11 cellular contexts compared by ENCODE assay signal in the genomic region with DNA sequence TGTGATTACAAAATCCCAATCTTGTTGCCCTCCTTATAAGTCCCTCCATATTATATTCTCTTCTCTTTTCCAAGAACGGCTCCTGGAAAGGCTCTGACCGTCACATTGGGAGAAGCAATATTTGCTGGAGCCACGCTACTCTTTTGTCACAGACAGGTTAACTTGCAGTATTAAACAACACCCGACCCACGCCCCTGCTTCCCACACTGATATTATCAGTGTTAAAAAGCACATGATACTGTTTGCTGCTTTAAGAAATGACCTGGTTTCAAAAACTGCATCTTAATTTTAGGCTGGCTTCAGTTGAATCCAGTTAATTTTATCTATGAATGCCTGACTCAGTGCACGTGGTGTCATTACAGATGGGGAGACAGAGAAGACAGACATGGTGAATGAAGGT. TPM values are rescaled to one million over a fixed set of nuclear protein-coding genes. Genes with fewer than 3 reads are reported as not detected.
DNase-seq lines count a peak whose midpoint lies in the region; ATAC-seq and TF ChIP-seq lines count a peak whose summit lies in the region.
"Had no signal": no experiment of that assay in that cellular context is flagged by ENCODE, and none has a peak within 500 bp of the region (broad histone marks: within the 10 kb centered on the region; RNA-seq: fewer than 3 reads in every experiment).

No MANE protein-coding gene starts in this region.

- in situ Hi-C loops in gastrocnemius medialis (cut with MboI; ENCODE audit: low sequenced_read_pairs in 4 of 4) = no loop called here

- intact Hi-C loops in activated CD4-positive, alpha-beta T cell treated with anti-CD3 and anti-CD28 coated beads, Interleukin-2, amount 10 ng/mL, durations not matched to agents 24 days and 14 days (cut with micrococcal nuclease) = loop anchor here (1.0 to 10.0 kb wide), 2 partner anchors 19 to 372 kb away; no protein-coding TSS in a partner anchor
- intact Hi-C loops in gastrocnemius medialis (cut with DNase I; ENCODE audit: low total_unique reads) = loop anchor here (10.0 kb wide), 1 partner anchor 138 kb away; no protein-coding TSS in a partner anchor

- peak overlapping the region; percentile 99 for H3K4me2 ChIP-seq in Loucy (ENCODE audit: low read depth, low read length, poor library complexity, severe bottlenecking)

- H3K27ac ChIP-seq in duodenal mucosa (ENCODE audit: low read depth, low read length) (no peak overlapping the region), gastrocnemius medialis (peak overlapping the region in 3 of 4 donors; percentile 36 to 83 (median 83))

- no peaks in the 10 kb centered on the region for H3K9me3 ChIP-seq in Loucy (ENCODE audit: insufficient read depth, low read depth, low read length)
- H3K9me3 ChIP-seq in duodenal mucosa (ENCODE audit: control insufficient read depth in 1 of 2, low read length in 2 of 2) = no peaks in the 10 kb centered on the region
- no peaks in the 10 kb centered on the region for H3K9me3 ChIP-seq in gastrocnemius medialis
- H3K9me3 ChIP-seq: ascending aorta had no signal

- TF ChIP-seq CTCF in Loucy (conservative IDR thresholded peaks at IDR 0.05; ENCODE audit: low read length) (no peak), gastrocnemius medialis (IDR thresholded peaks at IDR 0.05 in 4 of 5, conservative IDR thresholded peaks at IDR 0.05 in 1 of 5) (no peak), GM10266 (IDR thresholded peaks at IDR 0.05; ENCODE audit: control insufficient read depth, insufficient read depth, low read depth, missing control alignments) (no peak)

- TF ChIP-seq POLR2A in gastrocnemius medialis (IDR thresholded peaks at IDR 0.05) = no peak

- H3K4me3 Mint-ChIP-seq in activated CD4-positive, alpha-beta T cell treated with anti-CD3 and anti-CD28 coated beads, Interleukin-2, amount 10 ng/mL, durations not matched to agents 24 days and 14 days = peak overlapping the region; percentile 93

- H3K79me2 ChIP-seq in Loucy (ENCODE audit: insufficient read depth, low read length) = peaks cover 95% of the 10 kb centered on the region

- H3K27me3 ChIP-seq in Loucy (ENCODE audit: insufficient read depth, low read length, poor library complexity, severe bottlenecking) (no peaks in the 10 kb centered on the region), duodenal mucosa (ENCODE audit: control insufficient read depth in 1 of 2, insufficient read depth in 2 of 2, low read length in 2 of 2) (peaks cover 0 to 9% of the 10 kb centered on the region in 2 donors), gastrocnemius medialis (peaks cover 21 to 38% (median 22%) of the 10 kb centered on the region in 3 donors)
- H3K27me3 ChIP-seq: ascending aorta had no signal

- H3K9ac ChIP-seq in Loucy (ENCODE audit: low read depth, low read length, poor library complexity, severe bottlenecking) (peak overlapping the region; percentile 98), duodenal mucosa (ENCODE audit: low read depth in 1 of 2, low read length in 2 of 2) (no peak overlapping the region)

- no peak overlapping the region for H2AFZ ChIP-seq in Loucy (ENCODE audit: low read length)

- peaks cover 65% of the 10 kb centered on the region for H4K20me1 ChIP-seq in Loucy (ENCODE audit: insufficient read depth, low read length, poor library complexity, severe bottlenecking)

- H3K4me1 Mint-ChIP-seq in activated CD4-positive, alpha-beta T cell treated with anti-CD3 and anti-CD28 coated beads, Interleukin-2, amount 10 ng/mL, durations not matched to agents 24 days and 14 days = peaks cover 66% of the 10 kb centered on the region

- peak; percentile 55 for DNase-seq in activated CD4-positive, alpha-beta T cell treated with anti-CD3 and anti-CD28 coated beads, Interleukin-2, amount 10 ng/mL, durations not matched to agents 24 days and 14 days
- DNase-seq in activated CD4-positive, alpha-beta T cell treated with anti-CD3 and anti-CD28 coated beads for 1 hour = no peak
- no peak for DNase-seq in gastrocnemius medialis
- DNase-seq in germinal center (ENCODE audit: low spot score) = no peak
- no peak for DNase-seq in GM10266 (ENCODE audit: extremely low spot score)
- DNase-seq: NCI-H446, SHP77 treated with DMSO at 0.1 percent for 48 hours had no signal

- ATAC-seq in gastrocnemius medialis = no peak
- no peak for ATAC-seq in HG03342 (IDR thresholded peaks at IDR 0.05; ENCODE audit: unreplicated experiment)

- peaks cover 10% of the 10 kb centered on the region for H3K27me3 Mint-ChIP-seq in activated CD4-positive, alpha-beta T cell treated with anti-CD3 and anti-CD28 coated beads, Interleukin-2, amount 10 ng/mL, durations not matched to agents 24 days and 14 days

- H3K9me3 Mint-ChIP-seq in activated CD4-positive, alpha-beta T cell treated with anti-CD3 and anti-CD28 coated beads, Interleukin-2, amount 10 ng/mL, durations not matched to agents 24 days and 14 days = peaks cover 4% of the 10 kb centered on the region

- H3K4me3 ChIP-seq in Loucy (ENCODE audit: low read length, poor library complexity, severe bottlenecking) (peak overlapping the region; percentile 95), duodenal mucosa (ENCODE audit: low read depth in 1 of 2, low read length in 2 of 2) (peak overlapping the region; percentile 65), gastrocnemius medialis (peak overlapping the region; percentile 6 to 83 (median 38))

- peak overlapping the region; percentile 50 for H3K27ac Mint-ChIP-seq in activated CD4-positive, alpha-beta T cell treated with anti-CD3 and anti-CD28 coated beads, Interleukin-2, amount 10 ng/mL, durations not matched to agents 24 days and 14 days

- H3K4me1 ChIP-seq in Loucy (ENCODE audit: insufficient read depth, low read length, poor library complexity, severe bottlenecking) = peaks cover 74% of the 10 kb centered on the region
- H3K4me1 ChIP-seq in duodenal mucosa (ENCODE audit: control insufficient read depth in 1 of 2, insufficient read depth in 2 of 2, low read length in 2 of 2) = peaks cover 16 to 36% of the 10 kb centered on the region in 2 donors
- peaks cover 12 to 16% of the 10 kb centered on the region in 2 donors for H3K4me1 ChIP-seq in gastrocnemius medialis

- H3K9me2 ChIP-seq in Loucy (replicated peaks; ENCODE audit: low read depth, low read length) = no peaks in the 10 kb centered on the region

- H3F3A ChIP-seq in Loucy (ENCODE audit: low read depth) = no peaks in the 10 kb centered on the region

- peaks cover 39% of the 10 kb centered on the region for H3K36me3 Mint-ChIP-seq in activated CD4-positive, alpha-beta T cell treated with anti-CD3 and anti-CD28 coated beads, Interleukin-2, amount 10 ng/mL, durations not matched to agents 24 days and 14 days (ENCODE audit: low read depth)

- H3K36me3 ChIP-seq in Loucy (ENCODE audit: insufficient read depth, low read length) (no peaks in the 10 kb centered on the region), duodenal mucosa (ENCODE audit: control insufficient read depth in 1 of 2, insufficient read depth in 2 of 2, low read length in 2 of 2) (no peaks in the 10 kb centered on the region), gastrocnemius medialis (no peaks in the 10 kb centered on the region)
- H3K36me3 ChIP-seq: ascending aorta had no signal

RNA-seq across cellular contexts. Expression of a gene that starts 3.1 kb away (rescaled TPM):
- total RNA-seq in activated CD4-positive, alpha-beta T cell treated with anti-CD3 and anti-CD28 coated beads, Interleukin-2, amount 10 ng/mL, durations not matched to agents 24 days and 14 days = 35.3 and 36.5 TPM in 2 replicates
- total RNA-seq in gastrocnemius medialis = 10 to 100 TPM in 2 of 4 donors, 1 to 10 TPM in 2; 8.4 to 16.5 (median 10.1) TPM

Comparison
In these comparisons a context has a peak if more than half of its experiments do, and no peak if none do; other contexts are left out.
1. H3K4me3 ChIP-seq: peak in every context shown above with its lines; median percentile 95 in Loucy; 65 in duodenal mucosa; 38 in gastrocnemius medialis.